ENCODE assay signal across 9 cellular contexts in the genomic region with DNA sequence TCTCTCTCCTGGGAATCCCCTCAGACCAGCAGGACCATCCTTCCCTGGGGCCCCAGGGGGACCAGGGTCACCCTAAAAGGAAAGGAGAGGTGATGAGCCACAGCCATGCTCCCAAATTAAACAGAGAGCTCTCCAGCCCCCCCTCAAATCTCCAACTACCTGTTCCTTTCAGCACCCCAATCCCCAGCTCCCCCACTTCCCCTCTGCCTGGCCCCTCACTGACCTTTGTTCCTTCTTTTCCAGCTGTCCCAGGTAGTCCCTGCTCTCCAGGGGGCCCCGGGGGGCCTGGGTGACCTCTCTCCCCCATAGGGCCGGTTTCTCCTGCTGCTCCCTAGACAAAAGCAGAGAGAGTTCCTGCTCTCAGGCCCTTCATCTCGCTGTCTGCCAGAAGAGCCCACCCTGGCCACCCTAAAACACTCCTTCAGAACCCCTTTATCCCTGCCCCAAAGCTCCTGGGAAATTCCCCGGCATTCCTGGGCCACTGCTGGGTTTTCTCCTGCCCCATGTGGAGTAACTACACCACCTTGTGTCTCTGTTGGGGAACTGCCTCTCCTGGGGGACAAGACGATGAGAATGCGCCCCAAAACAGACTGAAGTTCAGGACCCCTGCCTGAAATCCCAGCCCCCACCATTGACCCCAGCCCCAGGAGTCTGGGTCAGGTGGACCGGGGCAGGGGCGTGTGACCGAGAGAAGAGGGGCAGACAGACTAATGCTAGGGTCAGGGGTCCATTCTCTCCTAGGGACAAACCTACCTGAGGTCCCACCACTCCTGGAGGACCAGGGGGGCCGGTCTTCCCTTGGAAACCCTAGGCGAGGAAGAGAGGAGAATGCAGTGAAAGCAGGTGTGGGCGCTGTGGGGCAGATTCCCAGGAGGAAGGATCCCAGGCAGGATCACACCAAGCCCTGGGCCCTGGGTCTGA. TPM values are rescaled to one million over a fixed set of nuclear protein-coding genes. Genes with fewer than 3 reads are reported as not detected.
A peak's percentile ranks its signal among the peaks of the same experiment; 100 is the strongest.
DNase-seq lines count a peak whose midpoint lies in the region; ATAC-seq and TF ChIP-seq lines count a peak whose summit lies in the region.
"Had no signal": no experiment of that assay in that cellular context is flagged by ENCODE, and none has a peak within 500 bp of the region (broad histone marks: within the 10 kb centered on the region; RNA-seq: fewer than 3 reads in every experiment).

No MANE protein-coding gene starts in this region.

- no peak for TF ChIP-seq EP300 in suprapubic skin (IDR thresholded peaks at IDR 0.05)

- TF ChIP-seq POLR2A in suprapubic skin (IDR thresholded peaks at IDR 0.05), result no peak

- H3K27me3 ChIP-seq in foreskin keratinocyte, result peaks cover 4% of the 10 kb centered on the region
- H3K27me3 ChIP-seq in suprapubic skin, result no peaks in the 10 kb centered on the region

- DNase-seq in NCI-H2227 (lab: John Stamatoyannopoulos, UW; ENCODE audit: unreplicated experiment), result peak; percentile 13
- no peak for DNase-seq in NCI-H2227 treated with DMSO at 0.1 percent for 48 hours (lab: John Stamatoyannopoulos, UW)
- peak; percentile 32 for DNase-seq in RPMI7951 (ENCODE audit: low read depth)
- DNase-seq in foreskin keratinocyte, result peak in 1 of 2 donors; percentile 19
- DNase-seq in suprapubic skin (ENCODE audit: low spot score in 2 of 2), result no peak
- no peak for DNase-seq in activated naive CD4-positive, alpha-beta T cell treated with anti-CD3 and anti-CD28 coated beads, Interleukin-2, amount 10 ng/mL, durations not matched to agents 7 days and 5 days
- no peak for DNase-seq in activated T-helper 1 cell treated with anti-CD3 and anti-CD28 coated beads, Interleukin-12 subunit alpha, Interleukin-12 subunit beta, Interleukin-2, Interleukin-4 antibody, amounts not matched to agents 30 ng/mL and 10 ng/mL and 1 ng/mL, durations not matched to agents 14 hours and 24 hours and 36 hours (ENCODE audit: low spot score)

- no peak overlapping the region for H3K4me3 Mint-ChIP-seq in activated naive CD4-positive, alpha-beta T cell treated with anti-CD3 and anti-CD28 coated beads, Interleukin-2, amount 10 ng/mL, durations not matched to agents 7 days and 5 days
- H3K4me3 Mint-ChIP-seq in activated T-helper 1 cell treated with anti-CD3 and anti-CD28 coated beads, Interleukin-12 subunit alpha, Interleukin-12 subunit beta, Interleukin-2, Interleukin-4 antibody, amounts not matched to agents 30 ng/mL and 10 ng/mL and 1 ng/mL, durations not matched to agents 14 hours and 24 hours and 36 hours, result no peak overlapping the region

- ATAC-seq in foreskin keratinocyte, result peak; percentile 47
- no peak for ATAC-seq in HG03108 (IDR thresholded peaks at IDR 0.05; ENCODE audit: unreplicated experiment)

- H3K36me3 Mint-ChIP-seq in activated naive CD4-positive, alpha-beta T cell treated with anti-CD3 and anti-CD28 coated beads, Interleukin-2, amount 10 ng/mL, durations not matched to agents 7 days and 5 days, result no peaks in the 10 kb centered on the region
- no peaks in the 10 kb centered on the region for H3K36me3 Mint-ChIP-seq in activated T-helper 1 cell treated with anti-CD3 and anti-CD28 coated beads, Interleukin-12 subunit alpha, Interleukin-12 subunit beta, Interleukin-2, Interleukin-4 antibody, amounts not matched to agents 30 ng/mL and 10 ng/mL and 1 ng/mL, durations not matched to agents 14 hours and 24 hours and 36 hours (ENCODE audit: low read depth)

- no peaks in the 10 kb centered on the region for H3K36me3 ChIP-seq in suprapubic skin

- H3K27ac Mint-ChIP-seq in activated naive CD4-positive, alpha-beta T cell treated with anti-CD3 and anti-CD28 coated beads, Interleukin-2, amount 10 ng/mL, durations not matched to agents 7 days and 5 days, result no peak overlapping the region
- no peak overlapping the region for H3K27ac Mint-ChIP-seq in activated T-helper 1 cell treated with anti-CD3 and anti-CD28 coated beads, Interleukin-12 subunit alpha, Interleukin-12 subunit beta, Interleukin-2, Interleukin-4 antibody, amounts not matched to agents 30 ng/mL and 10 ng/mL and 1 ng/mL, durations not matched to agents 14 hours and 24 hours and 36 hours

- peaks cover 45% of the 10 kb centered on the region for H3K27me3 Mint-ChIP-seq in activated naive CD4-positive, alpha-beta T cell treated with anti-CD3 and anti-CD28 coated beads, Interleukin-2, amount 10 ng/mL, durations not matched to agents 7 days and 5 days
- no peaks in the 10 kb centered on the region for H3K27me3 Mint-ChIP-seq in activated T-helper 1 cell treated with anti-CD3 and anti-CD28 coated beads, Interleukin-12 subunit alpha, Interleukin-12 subunit beta, Interleukin-2, Interleukin-4 antibody, amounts not matched to agents 30 ng/mL and 10 ng/mL and 1 ng/mL, durations not matched to agents 14 hours and 24 hours and 36 hours (ENCODE audit: insufficient read depth)

- CTCF ChIA-PET in activated naive CD4-positive, alpha-beta T cell treated with anti-CD3 and anti-CD28 coated beads, Interleukin-2, amount 10 ng/mL, durations not matched to agents 7 days and 5 days (lab: Charles Lee), result interaction anchor here (0.8 to 1.9 kb wide), 7 partner anchors 11 to 170 kb away, joined by 3 to 9 read pairs (median 3); no protein-coding TSS in a partner anchor

- H3K4me1 ChIP-seq in foreskin keratinocyte, result no peaks in the 10 kb centered on the region
- no peaks in the 10 kb centered on the region for H3K4me1 ChIP-seq in suprapubic skin

- H3K27ac ChIP-seq in foreskin keratinocyte (no peak overlapping the region), suprapubic skin (no peak overlapping the region)
- H3K27ac ChIP-seq: SK-N-MC had no signal

- H3K4me1 Mint-ChIP-seq in activated naive CD4-positive, alpha-beta T cell treated with anti-CD3 and anti-CD28 coated beads, Interleukin-2, amount 10 ng/mL, durations not matched to agents 7 days and 5 days, result no peaks in the 10 kb centered on the region
- H3K4me1 Mint-ChIP-seq in activated T-helper 1 cell treated with anti-CD3 and anti-CD28 coated beads, Interleukin-12 subunit alpha, Interleukin-12 subunit beta, Interleukin-2, Interleukin-4 antibody, amounts not matched to agents 30 ng/mL and 10 ng/mL and 1 ng/mL, durations not matched to agents 14 hours and 24 hours and 36 hours (ENCODE audit: low read depth), result no peaks in the 10 kb centered on the region

- 61% methylated on average over 12 of the region's 12 CpGs for WGBS in suprapubic skin

- TF ChIP-seq CTCF in foreskin keratinocyte (conservative IDR thresholded peaks at IDR 0.05), result peak; percentile 86
- TF ChIP-seq CTCF in suprapubic skin (IDR thresholded peaks at IDR 0.05), result peak; percentile 40 to 62

- H3K9me3 ChIP-seq in suprapubic skin, result no peaks in the 10 kb centered on the region

- H3K4me3 ChIP-seq in suprapubic skin, result no peak overlapping the region
- H3K4me3 ChIP-seq: SK-N-MC had no signal

- no peaks in the 10 kb centered on the region for H3K9me3 Mint-ChIP-seq in activated naive CD4-positive, alpha-beta T cell treated with anti-CD3 and anti-CD28 coated beads, Interleukin-2, amount 10 ng/mL, durations not matched to agents 7 days and 5 days
- no peaks in the 10 kb centered on the region for H3K9me3 Mint-ChIP-seq in activated T-helper 1 cell treated with anti-CD3 and anti-CD28 coated beads, Interleukin-12 subunit alpha, Interleukin-12 subunit beta, Interleukin-2, Interleukin-4 antibody, amounts not matched to agents 30 ng/mL and 10 ng/mL and 1 ng/mL, durations not matched to agents 14 hours and 24 hours and 36 hours

- intact Hi-C loops in activated T-helper 1 cell treated with anti-CD3 and anti-CD28 coated beads, Interleukin-12 subunit alpha, Interleukin-12 subunit beta, Interleukin-2, Interleukin-4 antibody, amounts not matched to agents 30 ng/mL and 10 ng/mL and 1 ng/mL, durations not matched to agents 14 hours and 24 hours and 36 hours (cut with micrococcal nuclease), result no loop called here

RNA-seq across cellular contexts. Expression of a gene that starts 19.7 kb away (rescaled TPM):
- total RNA-seq in RPMI7951 (2014; rRNA removed; shearing (Covaris generic)), result 0.12 TPM in 1 of 2 replicates, not detected in the other
- total RNA-seq in foreskin keratinocyte, result 0.07 and 0.18 TPM in 2 replicates
- 0.13 and 0.16 TPM in 2 replicates for polyA plus RNA-seq in foreskin keratinocyte
- under 1 TPM; 0.21 to 0.97 (median 0.40) TPM for total RNA-seq in suprapubic skin
- total RNA-seq in activated T-helper 1 cell treated with anti-CD3 and anti-CD28 coated beads, Interleukin-12 subunit alpha, Interleukin-12 subunit beta, Interleukin-2, Interleukin-4 antibody, amounts not matched to agents 30 ng/mL and 10 ng/mL and 1 ng/mL, durations not matched to agents 14 hours and 24 hours and 36 hours, result 0.61 and 0.65 TPM in 2 replicates

RNA-seq across cellular contexts. Expression of a gene that starts 27.9 kb away (rescaled TPM):
- 14.4 and 15.4 TPM in 2 replicates for total RNA-seq in RPMI7951 (2014; rRNA removed; shearing (Covaris generic))
- total RNA-seq in foreskin keratinocyte (18.3 and 23.3 TPM in 2 replicates), suprapubic skin (10 to 100 TPM; 18.6 to 47.9 (median 26.9) TPM)
- 23.4 and 27.8 TPM in 2 replicates for polyA plus RNA-seq in foreskin keratinocyte
- 46.6 and 47.4 TPM in 2 replicates for total RNA-seq in activated T-helper 1 cell treated with anti-CD3 and anti-CD28 coated beads, Interleukin-12 subunit alpha, Interleukin-12 subunit beta, Interleukin-2, Interleukin-4 antibody, amounts not matched to agents 30 ng/mL and 10 ng/mL and 1 ng/mL, durations not matched to agents 14 hours and 24 hours and 36 hours

RNA-seq across cellular contexts. Expression of a gene that starts 28.1 kb away (rescaled TPM):
- 58.0 and 77.2 TPM in 2 replicates for total RNA-seq in RPMI7951 (2014; rRNA removed; shearing (Covaris generic))
- 72.4 TPM in 2 replicates for total RNA-seq in foreskin keratinocyte
- 93.2 and 101 TPM in 2 replicates for polyA plus RNA-seq in foreskin keratinocyte
- 10 to 100 TPM; 29.3 to 46.3 (median 41.9) TPM for total RNA-seq in suprapubic skin
- total RNA-seq in activated T-helper 1 cell treated with anti-CD3 and anti-CD28 coated beads, Interleukin-12 subunit alpha, Interleukin-12 subunit beta, Interleukin-2, Interleukin-4 antibody, amounts not matched to agents 30 ng/mL and 10 ng/mL and 1 ng/mL, durations not matched to agents 14 hours and 24 hours and 36 hours, result 67.1 and 68.8 TPM in 2 replicates

RNA-seq across cellular contexts. Expression of a gene that starts 31.9 kb away (rescaled TPM):
- 3.2 and 3.4 TPM in 2 replicates for total RNA-seq in RPMI7951 (2014; rRNA removed; shearing (Covaris generic))
- 16.7 and 18.2 TPM in 2 replicates for total RNA-seq in foreskin keratinocyte
- 24.1 and 26.2 TPM in 2 replicates for polyA plus RNA-seq in foreskin keratinocyte
- 10 to 100 TPM; 26.2 to 66.0 (median 50.5) TPM for total RNA-seq in suprapubic skin
- 14.8 and 15.2 TPM in 2 replicates for total RNA-seq in activated T-helper 1 cell treated with anti-CD3 and anti-CD28 coated beads, Interleukin-12 subunit alpha, Interleukin-12 subunit beta, Interleukin-2, Interleukin-4 antibody, amounts not matched to agents 30 ng/mL and 10 ng/mL and 1 ng/mL, durations not matched to agents 14 hours and 24 hours and 36 hours

RNA-seq across cellular contexts. Expression of a gene that starts 35.7 kb away (rescaled TPM):
- 26.6 and 30.0 TPM in 2 replicates for total RNA-seq in RPMI7951 (2014; rRNA removed; shearing (Covaris generic))
- total RNA-seq in foreskin keratinocyte, result 35.3 and 37.1 TPM in 2 replicates
- polyA plus RNA-seq in foreskin keratinocyte, result 47.6 and 48.9 TPM in 2 replicates
- 10 to 100 TPM; 11.5 to 18.1 (median 14.9) TPM for total RNA-seq in suprapubic skin
- 50.7 and 53.4 TPM in 2 replicates for total RNA-seq in activated T-helper 1 cell treated with anti-CD3 and anti-CD28 coated beads, Interleukin-12 subunit alpha, Interleukin-12 subunit beta, Interleukin-2, Interleukin-4 antibody, amounts not matched to agents 30 ng/mL and 10 ng/mL and 1 ng/mL, durations not matched to agents 14 hours and 24 hours and 36 hours

Comparison
In these comparisons a context has a peak if more than half of its experiments do, and no peak if none do; other contexts are left out.
1. DNase-seq: peak in NCI-H2227 (single experiment) and RPMI7951 (single experiment); none in NCI-H2227 treated with DMSO at 0.1 percent for 48 hours (single experiment), suprapubic skin (0 of 2), activated naive CD4-positive, alpha-beta T cell treated with anti-CD3 and anti-CD28 coated beads, Interleukin-2, amount 10 ng/mL, durations not matched to agents 7 days and 5 days (single experiment) and activated T-helper 1 cell treated with anti-CD3 and anti-CD28 coated beads, Interleukin-12 subunit alpha, Interleukin-12 subunit beta, Interleukin-2, Interleukin-4 antibody, amounts not matched to agents 30 ng/mL and 10 ng/mL and 1 ng/mL, durations not matched to agents 14 hours and 24 hours and 36 hours (single experiment).